Comparison of ENCODE assay signal across 1 cellular context in genomic region chr16:67386861-67387455, GRCh38.
TF ChIP-seq lines count a peak whose summit lies in the region.

No MANE protein-coding gene starts in this region.

TF ChIP-seq in WTC11, 78 proteins besides CTCF, POLR2A, EP300 and RAD21 (continued from another document):
- TF ChIP-seq FOXP4 (CRISPR knock-in tag; IDR thresholded peaks at IDR 0.05) = no peak
- TF ChIP-seq ZNF121 (CRISPR knock-in tag; IDR thresholded peaks at IDR 0.05) = no peak
- TF ChIP-seq ELF4 (CRISPR knock-in tag; IDR thresholded peaks at IDR 0.05; ENCODE audit: low read depth) = no peak
- TF ChIP-seq GABPB1 (CRISPR knock-in tag; IDR thresholded peaks at IDR 0.05) = no peak
- TF ChIP-seq SMAD3 (CRISPR knock-in tag; IDR thresholded peaks at IDR 0.05; ENCODE audit: borderline replicate concordance) = no peak
- TF ChIP-seq MLX (CRISPR knock-in tag; IDR thresholded peaks at IDR 0.05) = no peak
